ENCODE assay signal across 8 cellular contexts in the genomic region with DNA sequence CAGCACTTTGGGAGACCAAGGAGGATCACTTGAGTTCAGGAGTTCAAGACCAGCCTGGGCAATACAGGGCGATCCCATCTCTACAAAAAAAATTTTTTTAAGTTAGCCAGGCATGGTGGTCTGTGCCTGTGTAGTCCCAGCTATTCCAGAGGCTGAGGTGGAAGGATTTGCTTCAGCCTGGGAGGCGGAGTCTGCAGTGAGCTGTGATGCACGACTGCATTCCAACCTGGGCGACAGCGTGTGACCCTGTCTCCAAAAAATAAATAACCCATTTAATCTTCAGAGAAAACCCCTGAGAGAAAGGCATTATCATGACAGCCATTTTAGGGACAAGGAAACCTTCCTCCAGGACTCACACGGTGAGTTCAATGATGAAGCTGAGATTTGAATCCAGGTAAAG. TPM values are rescaled to one million over a fixed set of nuclear protein-coding genes. Genes with fewer than 3 reads are reported as not detected.
"Had no signal": no experiment of that assay in that cellular context is flagged by ENCODE, and none has a peak within 500 bp of the region (broad histone marks: within the 10 kb centered on the region; RNA-seq: fewer than 3 reads in every experiment).

No MANE protein-coding gene starts in this region.

- H3K4me3 ChIP-seq: GM23338, HAP-1 had no signal

- ATAC-seq: GM23338, HCT116 had no signal

- DNase-seq: H7, KBM-7 had no signal

- FAIRE-seq: HTR-8/SVneo had no signal

- H3K9me3 Mint-ChIP-seq: GM23338, IgD-negative memory B cell had no signal

- H3K27me3 Mint-ChIP-seq: IgD-negative memory B cell had no signal

- H3K36me3 Mint-ChIP-seq: IgD-negative memory B cell had no signal

- H3K4me2 ChIP-seq: GM23338 had no signal

- H3K9me3 ChIP-seq: HAP-1 had no signal

- H3K4me3 Mint-ChIP-seq: GM23338 had no signal

- H3K27ac Mint-ChIP-seq: GM23338 had no signal

- H2AFZ ChIP-seq: GM23338 had no signal

RNA-seq across cellular contexts. Expression of gene NRIP2, which starts 43.7 kb away (rescaled TPM):
- total RNA-seq: GM23338, H7, HT-29 had no signal
